Comparison of ENCODE assay signal across 16 cellular contexts in genomic region chr2:205709319-205709718, GRCh38. TPM values are rescaled to one million over a fixed set of nuclear protein-coding genes. Genes with fewer than 3 reads are reported as not detected.
DNase-seq lines count a peak whose midpoint lies in the region; ATAC-seq, FAIRE-seq and TF ChIP-seq lines count a peak whose summit lies in the region.
"Had no signal": no experiment of that assay in that cellular context is flagged by ENCODE, and none has a peak within 500 bp of the region (broad histone marks: within the 10 kb centered on the region; RNA-seq: fewer than 3 reads in every experiment).

No MANE protein-coding gene starts in this region.

- H3K27me3 ChIP-seq in astrocyte (ENCODE audit: insufficient read depth, low read length) (no peaks in the 10 kb centered on the region), sigmoid colon (no peaks in the 10 kb centered on the region)
- H3K27me3 ChIP-seq: left lung had no signal

- H3K27ac Mint-ChIP-seq in astrocyte (ENCODE audit: unreplicated experiment): no peak overlapping the region
- H3K27ac Mint-ChIP-seq: effector memory CD8-positive, alpha-beta T cell had no signal

- no peaks in the 10 kb centered on the region for H3K27me3 Mint-ChIP-seq in astrocyte (ENCODE audit: low read depth, unreplicated experiment)

- no peaks in the 10 kb centered on the region for H4K20me1 ChIP-seq in astrocyte (ENCODE audit: insufficient read depth, low read length)

- H3K9ac ChIP-seq in astrocyte (ENCODE audit: low read length): peak overlapping the region; percentile 77

- H3K9me3 ChIP-seq in astrocyte (ENCODE audit: insufficient read depth, low read depth, low read length) (no peaks in the 10 kb centered on the region), sigmoid colon (no peaks in the 10 kb centered on the region)
- H3K9me3 ChIP-seq: HAP-1, left lung had no signal

- H3K4me1 ChIP-seq in astrocyte (ENCODE audit: insufficient read depth, low read length): peaks cover 69% of the 10 kb centered on the region
- H3K4me1 ChIP-seq in sigmoid colon: peaks cover 0 to 100% (median 95%) of the 10 kb centered on the region in 4 donors

- WGBS in sigmoid colon, 2 donors: 89 to 90% methylated on average over 4 of the region's 4 CpGs

- H3K4me3 Mint-ChIP-seq in astrocyte (ENCODE audit: unreplicated experiment): no peak overlapping the region
- H3K4me3 Mint-ChIP-seq: central memory CD8-positive, alpha-beta T cell; effector memory CD8-positive, alpha-beta T cell had no signal

- TF ChIP-seq EP300 in sigmoid colon (IDR thresholded peaks at IDR 0.05): no peak

- DNase-seq in GM18507 (ENCODE audit: extremely low spot score, insufficient read length, low read depth): no peak
- no peak for DNase-seq in astrocyte (ENCODE audit: low read depth)
- DNase-seq in sigmoid colon: no peak
- DNase-seq in NCI-H1436 (lab: John Stamatoyannopoulos, UW): no peak
- no peak for DNase-seq in GM12892 (ENCODE audit: insufficient read length)
- DNase-seq in GDM1 (lab: John Stamatoyannopoulos, UW): no peak
- DNase-seq: activated CD8-positive, alpha-beta memory T cell treated with anti-CD3 and anti-CD28 coated beads, Interleukin-2, amount 50 U/mL, for 4 hours; C1 segment of cervical spinal cord; effector memory CD8-positive, alpha-beta T cell; foreskin fibroblast; left lung; stimulated activated CD4-positive, alpha-beta T cell treated with anti-CD3 and anti-CD28 coated beads, Interleukin-12 subunit alpha, Interleukin-12 subunit beta, amount 100 ng/mL, for 4 hours had no signal

- TF ChIP-seq POLR2A in sigmoid colon (IDR thresholded peaks at IDR 0.05) (no peak), GM12892 (IDR thresholded peaks at IDR 0.05; ENCODE audit: low read depth, low read length) (no peak)

- H3K27ac ChIP-seq in astrocyte (ENCODE audit: low read depth, low read length) (peak overlapping the region; percentile 91), sigmoid colon (peak overlapping the region; percentile 94 to 99 (median 96))
- H3K27ac ChIP-seq: left lung, RWPE1 had no signal

- peaks cover 50% of the 10 kb centered on the region for H3K79me2 ChIP-seq in astrocyte (ENCODE audit: insufficient read depth, low read length)

- H3K9me3 Mint-ChIP-seq in astrocyte (ENCODE audit: unreplicated experiment): no peaks in the 10 kb centered on the region
- H3K9me3 Mint-ChIP-seq: central memory CD8-positive, alpha-beta T cell; effector memory CD8-positive, alpha-beta T cell had no signal

- no peak for TF ChIP-seq CTCF in astrocyte (IDR thresholded peaks at IDR 0.05; ENCODE audit: insufficient read depth, low read depth, low read length)
- no peak for TF ChIP-seq CTCF in sigmoid colon (IDR thresholded peaks at IDR 0.05)

- peaks cover 5% of the 10 kb centered on the region for H3K36me3 ChIP-seq in astrocyte (ENCODE audit: insufficient read depth, low read length)
- H3K36me3 ChIP-seq in sigmoid colon: peaks cover 0 to 20% (median 6%) of the 10 kb centered on the region in 4 donors
- H3K36me3 ChIP-seq: HAP-1, left lung had no signal

- no peak overlapping the region for H3K4me3 ChIP-seq in astrocyte (ENCODE audit: insufficient read depth, low read depth, low read length)
- H3K4me3 ChIP-seq in sigmoid colon: no peak overlapping the region
- H3K4me3 ChIP-seq: HAP-1, left lung had no signal

- H3K4me2 ChIP-seq in astrocyte (ENCODE audit: low read length): no peak overlapping the region

- H3K36me3 Mint-ChIP-seq in astrocyte (ENCODE audit: low read depth, unreplicated experiment): peaks cover 6% of the 10 kb centered on the region

- H2AFZ ChIP-seq in astrocyte (ENCODE audit: low read depth, low read length): no peak overlapping the region

- FAIRE-seq in GM18507 (lab: Jason Lieb, UNC): peak; percentile 60
- FAIRE-seq in astrocyte (lab: Jason Lieb, UNC): no peak
- FAIRE-seq in GM12892 (lab: Jason Lieb, UNC): no peak

- ATAC-seq in GM21786 (IDR thresholded peaks at IDR 0.05; ENCODE audit: unreplicated experiment): peak; percentile 9
- ATAC-seq: effector memory CD8-positive, alpha-beta T cell; left lung had no signal

- intact Hi-C loops in sigmoid colon (cut with DNase I): no loop called here

- peaks cover 54% of the 10 kb centered on the region for H3K4me1 Mint-ChIP-seq in astrocyte (ENCODE audit: low read depth, unreplicated experiment)

RNA-seq across cellular contexts. Expression of gene NRP2, which starts 27.0 kb away (rescaled TPM):
- 68.5 and 76.7 TPM in 2 replicates for total RNA-seq in astrocyte
- total RNA-seq in sigmoid colon: 100 to 1,000 TPM; 207 to 348 (median 237) TPM
- polyA plus RNA-seq in sigmoid colon: 10 to 100 TPM in 1 of 3 donors, 1 to 10 TPM in 2; 2.5 to 13.6 (median 7.8) TPM
- polyA plus RNA-seq in GM12892 (2012; ENCODE audit: missing spikeins): 1.1 TPM
